21 cellular contexts compared by ENCODE assay signal in the genomic region with DNA sequence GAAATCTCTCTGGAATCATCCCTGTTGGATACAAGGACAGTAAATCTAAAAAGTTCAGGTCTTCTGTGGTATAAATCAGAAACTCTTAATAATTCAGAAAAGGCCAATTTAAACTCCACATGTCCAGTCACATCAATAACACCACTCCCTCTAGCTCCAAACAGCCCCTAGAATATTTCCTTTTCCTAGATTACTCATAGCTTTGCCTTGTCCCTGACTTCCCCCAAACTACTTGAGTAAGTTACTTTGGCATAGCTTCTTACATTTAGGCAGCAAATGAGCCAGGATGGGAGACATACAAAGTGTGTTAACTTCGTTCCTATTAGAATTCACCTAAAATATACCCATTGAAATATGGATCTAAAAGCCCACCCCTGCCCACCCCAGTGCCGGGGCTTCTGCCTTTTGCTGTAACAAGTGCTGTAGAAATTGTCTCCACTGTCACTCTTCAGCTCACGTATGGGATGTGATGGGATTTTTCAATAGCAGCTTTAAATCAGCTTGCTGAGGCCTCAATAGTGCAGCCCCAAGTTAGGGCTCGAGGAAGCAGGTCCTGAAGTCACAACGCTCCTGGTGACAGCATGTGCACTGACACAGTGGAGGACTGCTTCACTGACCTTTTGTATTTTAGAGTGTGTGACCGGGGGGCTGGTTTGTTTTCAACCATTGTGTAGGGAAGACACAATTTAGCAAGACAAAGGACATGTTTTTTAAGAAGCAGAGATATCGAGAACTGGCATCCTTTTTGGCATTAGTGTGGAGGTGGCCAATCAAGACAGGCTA.
DNase-seq lines count a peak whose midpoint lies in the region; ATAC-seq, FAIRE-seq and TF ChIP-seq lines count a peak whose summit lies in the region.
"Had no signal": no experiment of that assay in that cellular context is flagged by ENCODE, and none has a peak within 500 bp of the region (broad histone marks: within the 10 kb centered on the region; RNA-seq: fewer than 3 reads in every experiment).

No MANE protein-coding gene starts in this region.

- POLR2A ChIA-PET in MCF 10A (lab: Yijun Ruan, JAX) = interaction anchor here (0.6 kb wide), 1 partner anchor 828 kb away, joined by 3 read pairs; no protein-coding TSS in a partner anchor

- H3K4me3 ChIP-seq in breast epithelium (no peak overlapping the region), bronchial epithelial cell (ENCODE audit: low read depth, low read length) (no peak overlapping the region), foreskin fibroblast (ENCODE audit: low read depth in 1 of 2, low read length in 2 of 2) (no peak overlapping the region), left ventricle myocardium inferior (no peak overlapping the region)

- H3K9me3 Mint-ChIP-seq in MCF 10A (ENCODE audit: unreplicated experiment) = no peaks in the 10 kb centered on the region
- H3K9me3 Mint-ChIP-seq: CD4-positive, alpha-beta T cell; IgD-negative memory B cell had no signal

- no TSS peak for BruUV-seq in MCF 10A (replicated peaks; lab: Mats Ljungman, UMichigan)

- H3K9me3 ChIP-seq in breast epithelium (no peaks in the 10 kb centered on the region), left ventricle myocardium inferior (replicated peaks) (no peaks in the 10 kb centered on the region)
- H3K9me3 ChIP-seq: BE2C had no signal

- no peaks in the 10 kb centered on the region for H3K4me1 ChIP-seq in breast epithelium
- H3K4me1 ChIP-seq in left ventricle myocardium inferior = no peaks in the 10 kb centered on the region
- H3K4me1 ChIP-seq: BE2C had no signal

- no peak for ATAC-seq in GM18867 (IDR thresholded peaks at IDR 0.05; ENCODE audit: unreplicated experiment)
- ATAC-seq: Panc1, Right ventricle myocardium inferior had no signal

- CTCF ChIA-PET in MCF 10A (lab: Yijun Ruan, JAX) = interaction anchor here (0.7 kb wide), 1 partner anchor 169 kb away, joined by 3 read pairs; no protein-coding TSS in a partner anchor

- H3K36me3 ChIP-seq in breast epithelium (no peaks in the 10 kb centered on the region), bronchial epithelial cell (ENCODE audit: control insufficient read depth, insufficient read depth, low read length) (no peaks in the 10 kb centered on the region), left ventricle myocardium inferior (no peaks in the 10 kb centered on the region)
- H3K36me3 ChIP-seq: BE2C had no signal

- no peak for TF ChIP-seq CTCF in MCF 10A (IDR thresholded peaks at IDR 0.05; ENCODE audit: unreplicated experiment)
- TF ChIP-seq CTCF in breast epithelium (IDR thresholded peaks at IDR 0.05) = no peak
- TF ChIP-seq CTCF in bronchial epithelial cell (IDR thresholded peaks at IDR 0.05; ENCODE audit: insufficient read depth, low read length, severe bottlenecking) = no peak
- no peak for TF ChIP-seq CTCF in foreskin fibroblast (IDR thresholded peaks at IDR 0.05; ENCODE audit: low read depth, low read length)
- no peak for TF ChIP-seq CTCF in left ventricle myocardium inferior (IDR thresholded peaks at IDR 0.05; ENCODE audit: borderline replicate concordance)

- no peak overlapping the region for H3K27ac Mint-ChIP-seq in MCF 10A (ENCODE audit: low read depth, unreplicated experiment)
- H3K27ac Mint-ChIP-seq: CD4-positive, alpha-beta T cell; IgD-negative memory B cell had no signal

- peaks cover 11% of the 10 kb centered on the region for H3K4me1 Mint-ChIP-seq in MCF 10A (ENCODE audit: insufficient read depth, unreplicated experiment)
- H3K4me1 Mint-ChIP-seq: IgD-negative memory B cell had no signal

- peaks cover 22% of the 10 kb centered on the region for H3K27me3 Mint-ChIP-seq in MCF 10A (ENCODE audit: insufficient read depth, unreplicated experiment)

- H3K27me3 ChIP-seq in breast epithelium = no peaks in the 10 kb centered on the region
- no peaks in the 10 kb centered on the region for H3K27me3 ChIP-seq in bronchial epithelial cell (ENCODE audit: control insufficient read depth, insufficient read depth, low read length)
- peaks cover 43% of the 10 kb centered on the region for H3K27me3 ChIP-seq in left ventricle myocardium inferior (ENCODE audit: low read depth)

- no peak overlapping the region for H3K4me3 Mint-ChIP-seq in MCF 10A (ENCODE audit: unreplicated experiment)
- H3K4me3 Mint-ChIP-seq: CD4-positive, alpha-beta T cell; IgD-negative memory B cell had no signal

- TF ChIP-seq POLR2A in breast epithelium (IDR thresholded peaks at IDR 0.05) (no peak), H54 (IDR thresholded peaks at IDR 0.05; ENCODE audit: low read depth, low read length) (no peak)

- peak; percentile 17 for DNase-seq in MCF 10A (ENCODE audit: unreplicated experiment)
- no peak for DNase-seq in breast epithelium (ENCODE audit: low spot score in 2 of 2)
- peak; percentile 59 for DNase-seq in bronchial epithelial cell (ENCODE audit: low read depth)
- DNase-seq in foreskin fibroblast = peak; percentile 11 to 52
- no peak for DNase-seq in H54 (ENCODE audit: insufficient read length, low spot score)
- no peak for DNase-seq in left ventricle myocardium inferior
- DNase-seq in NCI-H524 treated with DMSO at 0.1 percent for 48 hours (lab: John Stamatoyannopoulos, UW) = no peak
- DNase-seq: 8988T; BE2C; CD4-positive, alpha-beta T cell; DMS53; HCEC 1CT; Kasumi-1; NCI-H1417; NCI-H1930; NCI-H2171 treated with DMSO at 0.1 percent for 48 hours had no signal

- H3K27ac ChIP-seq in breast epithelium = no peak overlapping the region
- no peak overlapping the region for H3K27ac ChIP-seq in left ventricle myocardium inferior (replicated peaks)

- intact Hi-C loops in MCF 10A (cut with micrococcal nuclease) = no loop called here
- intact Hi-C loops in breast epithelium (cut with DNase I; ENCODE audit: low total_unique reads) = no loop called here
- intact Hi-C loops in left ventricle myocardium inferior (cut with micrococcal nuclease) = no loop called here

- FAIRE-seq in bronchial epithelial cell (lab: Jason Lieb, UNC) (no peak), H54 (lab: Jason Lieb, UNC) (no peak)
- FAIRE-seq: HTR-8/SVneo had no signal

- H3K36me3 Mint-ChIP-seq in MCF 10A (ENCODE audit: insufficient read depth, unreplicated experiment) = no peaks in the 10 kb centered on the region
- H3K36me3 Mint-ChIP-seq: IgD-negative memory B cell had no signal

Comparison
In these comparisons a context has a peak if more than half of its experiments do, and no peak if none do; other contexts are left out.
1. DNase-seq: peak in MCF 10A (single experiment), bronchial epithelial cell (single experiment) and foreskin fibroblast (2 of 2); none in breast epithelium (0 of 2), H54 (single experiment), left ventricle myocardium inferior (single experiment) and NCI-H524 treated with DMSO at 0.1 percent for 48 hours (single experiment).